In genomic region chr17:29661220-29661619, GRCh38 we compare ENCODE assay signal across 1 cellular context.
TF ChIP-seq lines count a peak whose summit lies in the region.

No MANE protein-coding gene starts in this region.

TF ChIP-seq in K562, 482 proteins besides CTCF, POLR2A, EP300 and RAD21 (continued from another document):
- no peak for TF ChIP-seq ZNF592 (IDR thresholded peaks at IDR 0.05)
